ENCODE assay signal across 16 cellular contexts in genomic region chr1:226046240-226046639, GRCh38. TPM values are rescaled to one million over a fixed set of nuclear protein-coding genes. Genes with fewer than 3 reads are reported as not detected.
DNase-seq lines count a peak whose midpoint lies in the region; ATAC-seq and TF ChIP-seq lines count a peak whose summit lies in the region.
"Had no signal": no experiment of that assay in that cellular context is flagged by ENCODE, and none has a peak within 500 bp of the region (broad histone marks: within the 10 kb centered on the region; RNA-seq: fewer than 3 reads in every experiment).

No MANE protein-coding gene starts in this region.

- intact Hi-C loops in mucosa of descending colon (cut with DNase I, micrococcal nuclease) (no loop called here), heart left ventricle (cut with DNase I) (no loop called here)

- H3K36me3 ChIP-seq in Peyer's patch: no peaks in the 10 kb centered on the region
- H3K36me3 ChIP-seq in mucosa of descending colon (ENCODE audit: low read depth): no peaks in the 10 kb centered on the region
- H3K36me3 ChIP-seq in heart left ventricle: no peaks in the 10 kb centered on the region

- H3K27me3 ChIP-seq in Peyer's patch (no peaks in the 10 kb centered on the region), heart left ventricle (no peaks in the 10 kb centered on the region)
- H3K27me3 ChIP-seq: BLaER1 treated with 17β-estradiol and CSF1 and Interleukin-3, amounts not matched to agents 10 nM and 100 nM had no signal

- peak overlapping the region in 2 of 4 donors; percentile 1 to 68 for H3K27ac ChIP-seq in Peyer's patch
- no peak overlapping the region for H3K27ac ChIP-seq in epithelial cell of prostate
- H3K27ac ChIP-seq in heart left ventricle: no peak overlapping the region
- H3K27ac ChIP-seq: BLaER1 treated with 17β-estradiol and CSF1 and Interleukin-3, amounts not matched to agents 10 nM and 100 nM had no signal

- peaks cover 0 to 18% (median 0%) of the 10 kb centered on the region in 4 donors for H3K4me1 ChIP-seq in Peyer's patch
- H3K4me1 ChIP-seq in mucosa of descending colon (ENCODE audit: low read depth): no peaks in the 10 kb centered on the region
- H3K4me1 ChIP-seq in heart left ventricle: peaks cover 0 to 40% (median 0%) of the 10 kb centered on the region in 12 donors

- peak; percentile 74 for DNase-seq in EL
- DNase-seq in Peyer's patch: peak in 2 of 3 donors; percentile 78 to 88
- DNase-seq in epithelial cell of prostate (ENCODE audit: low read depth, low spot score): peak; percentile 68
- no peak for DNase-seq in mucosa of descending colon
- no peak for DNase-seq in GM13976 (ENCODE audit: low spot score)
- no peak for DNase-seq in heart left ventricle
- DNase-seq in iPS-NIHi7 (ENCODE audit: extremely low spot score): no peak
- DNase-seq: activated CD4-positive, alpha-beta T cell treated with anti-CD3 and anti-CD28 coated beads, Interleukin-2, amount 10 ng/mL, durations not matched to agents 24 days and 14 days; effector CD4-positive, alpha-beta T cell; naive thymus-derived CD4-positive, alpha-beta T cell; NCI-H1436 treated with DMSO at 0.1 percent for 48 hours; NCI-H446 treated with DMSO at 0.1 percent for 48 hours; RPMI8226; stimulated activated CD4-positive, alpha-beta T cell treated with anti-CD3 and anti-CD28 coated beads, Interleukin-4, amount 100 ng/mL, for 24 hours had no signal

- no peaks in the 10 kb centered on the region for H3K9me3 ChIP-seq in Peyer's patch
- H3K9me3 ChIP-seq in mucosa of descending colon: no peaks in the 10 kb centered on the region
- no peaks in the 10 kb centered on the region for H3K9me3 ChIP-seq in heart left ventricle

- H3K4me3 ChIP-seq in Peyer's patch (no peak overlapping the region), mucosa of descending colon (no peak overlapping the region), heart left ventricle (no peak overlapping the region)
- H3K4me3 ChIP-seq: BLaER1 treated with 17β-estradiol and CSF1 and Interleukin-3, amounts not matched to agents 10 nM and 100 nM had no signal

- TF ChIP-seq POLR2A in Peyer's patch (IDR thresholded peaks at IDR 0.05) (peak in 1 of 2 donors; percentile 51), heart left ventricle (IDR thresholded peaks at IDR 0.05) (no peak)

- 93 to 94% (median 93%) methylated on average over 6 of the region's 6 CpGs for WGBS in heart left ventricle, 4 donors

- TF ChIP-seq CTCF in Peyer's patch (IDR thresholded peaks at IDR 0.05): peak in 1 of 6 experiments; percentile 1
- TF ChIP-seq CTCF in mucosa of descending colon (IDR thresholded peaks at IDR 0.05): no peak
- TF ChIP-seq CTCF in GM13976 (IDR thresholded peaks at IDR 0.05; ENCODE audit: borderline replicate concordance, control extremely low read depth, extremely low read depth, insufficient read depth, missing control alignments): no peak
- TF ChIP-seq CTCF in heart left ventricle (IDR thresholded peaks at IDR 0.05): no peak

- in situ Hi-C loops in GM13976 (cut with MboI; ENCODE audit: low sequenced_read_pairs, unreplicated experiment): no loop called here

- ATAC-seq in mucosa of descending colon: peak; percentile 92
- no peak for ATAC-seq in HG03432 (IDR thresholded peaks at IDR 0.05; ENCODE audit: unreplicated experiment)
- no peak for ATAC-seq in heart left ventricle
- ATAC-seq: naive thymus-derived CD4-positive, alpha-beta T cell had no signal

RNA-seq across cellular contexts. Expression of gene H3-3A, which starts 16.3 kb away (rescaled TPM):
- total RNA-seq in Peyer's patch (100 to 1,000 TPM; 202 to 340 (median 291) TPM), mucosa of descending colon (100 to 1,000 TPM; 466 to 839 (median 627) TPM), heart left ventricle (100 to 1,000 TPM; 241 to 386 (median 298) TPM)
- 100 to 1,000 TPM; 412 to 471 TPM for polyA plus RNA-seq in heart left ventricle

RNA-seq across cellular contexts. Expression of gene SDE2, which starts 47.1 kb away (rescaled TPM):
- total RNA-seq in Peyer's patch (10 to 100 TPM; 10.9 to 22.3 (median 15.8) TPM), mucosa of descending colon (10 to 100 TPM; 14.1 to 21.0 (median 15.0) TPM), heart left ventricle (10 to 100 TPM in 8 of 9 donors, 1 to 10 TPM in 1; 9.3 to 16.4 (median 12.6) TPM)
- 10 to 100 TPM in 1 of 2 donors, 1 to 10 TPM in 1; 3.7 to 12.8 TPM for polyA plus RNA-seq in heart left ventricle

Comparison
In these comparisons a context has a peak if more than half of its experiments do, and no peak if none do; other contexts are left out.
1. DNase-seq: peak in EL (single experiment), Peyer's patch (2 of 3) and epithelial cell of prostate (single experiment); none in mucosa of descending colon (0 of 3), GM13976 (single experiment), heart left ventricle (0 of 5) and iPS-NIHi7 (single experiment).